ENCODE assay signal across 24 cellular contexts in genomic region chr1:6097117-6097595, GRCh38. TPM values are rescaled to one million over a fixed set of nuclear protein-coding genes. Genes with fewer than 3 reads are reported as not detected.
DNase-seq lines count a peak whose midpoint lies in the region; ATAC-seq and TF ChIP-seq lines count a peak whose summit lies in the region.
"Had no signal": no experiment of that assay in that cellular context is flagged by ENCODE, and none has a peak within 500 bp of the region (broad histone marks: within the 10 kb centered on the region; RNA-seq: fewer than 3 reads in every experiment).

No MANE protein-coding gene starts in this region.

- no peaks in the 10 kb centered on the region for H3K9me3 Mint-ChIP-seq in activated naive CD8-positive, alpha-beta T cell (ENCODE audit: low read depth)
- no peaks in the 10 kb centered on the region for H3K9me3 Mint-ChIP-seq in activated naive CD8-positive, alpha-beta T cell treated with anti-CD3 and anti-CD28 coated beads for 36 hours
- no peaks in the 10 kb centered on the region for H3K9me3 Mint-ChIP-seq in IgD-negative memory B cell
- H3K9me3 Mint-ChIP-seq in central memory CD8-positive, alpha-beta T cell = no peaks in the 10 kb centered on the region
- no peaks in the 10 kb centered on the region for H3K9me3 Mint-ChIP-seq in effector memory CD8-positive, alpha-beta T cell
- H3K9me3 Mint-ChIP-seq: CD8-positive, alpha-beta T cell; naive thymus-derived CD8-positive, alpha-beta T cell had no signal

- H3K4me3 Mint-ChIP-seq in activated naive CD8-positive, alpha-beta T cell = no peak overlapping the region
- no peak overlapping the region for H3K4me3 Mint-ChIP-seq in activated naive CD8-positive, alpha-beta T cell treated with anti-CD3 and anti-CD28 coated beads for 36 hours
- H3K4me3 Mint-ChIP-seq in IgD-negative memory B cell = no peak overlapping the region
- no peak overlapping the region for H3K4me3 Mint-ChIP-seq in central memory CD8-positive, alpha-beta T cell
- H3K4me3 Mint-ChIP-seq in effector memory CD8-positive, alpha-beta T cell = no peak overlapping the region
- H3K4me3 Mint-ChIP-seq: CD8-positive, alpha-beta T cell; naive thymus-derived CD8-positive, alpha-beta T cell had no signal

- H3K4me3 ChIP-seq in spleen = no peak overlapping the region
- H3K4me3 ChIP-seq: GM23248, heart right ventricle, SJCRH30, thoracic aorta had no signal

- peaks cover 0 to 78% (median 51%) of the 10 kb centered on the region in 6 donors for H3K36me3 ChIP-seq in spleen
- H3K36me3 ChIP-seq: SJCRH30, thoracic aorta had no signal

- no peak for DNase-seq in activated naive CD8-positive, alpha-beta T cell treated with anti-CD3 and anti-CD28 coated beads for 36 hours
- DNase-seq in central memory CD8-positive, alpha-beta T cell (ENCODE audit: low spot score in 2 of 2) = no peak
- DNase-seq in spleen (peak; percentile 51), iPS-NIHi7 (ENCODE audit: extremely low spot score) (no peak)
- no peak for DNase-seq in effector memory CD8-positive, alpha-beta T cell
- DNase-seq: activated CD4-positive, alpha-beta T cell treated with anti-CD3 and anti-CD28 coated beads, Interleukin-2, amount 50 U/mL, for 1 hour; activated CD4-positive, CD25-positive, alpha-beta regulatory T cell; activated CD8-positive, alpha-beta memory T cell treated with anti-CD3 and anti-CD28 coated beads, Interleukin-2, amount 50 U/mL, for 4 hours; CD8-positive, alpha-beta T cell; central memory CD4-positive, alpha-beta T cell; foreskin melanocyte; kidney glomerular epithelial cell; NCI-H1092; NCI-H1694 treated with DMSO at 0.1 percent for 48 hours; NCI-H82; SJCRH30; stimulated activated naive CD4-positive, alpha-beta T cell treated with Interleukin-2 at 50 U/mL for 16 hours had no signal

- no peaks in the 10 kb centered on the region for H3K9me3 ChIP-seq in spleen
- H3K9me3 ChIP-seq: heart right ventricle, SJCRH30, thoracic aorta had no signal

- H3K27ac Mint-ChIP-seq in activated naive CD8-positive, alpha-beta T cell = peak overlapping the region; percentile 64
- H3K27ac Mint-ChIP-seq in activated naive CD8-positive, alpha-beta T cell treated with anti-CD3 and anti-CD28 coated beads for 36 hours = no peak overlapping the region
- H3K27ac Mint-ChIP-seq in IgD-negative memory B cell = peak overlapping the region in 2 of 3 donors; percentile 41 to 56
- H3K27ac Mint-ChIP-seq in central memory CD8-positive, alpha-beta T cell (ENCODE audit: low read depth) = peak overlapping the region; percentile 83
- no peak overlapping the region for H3K27ac Mint-ChIP-seq in effector memory CD8-positive, alpha-beta T cell
- H3K27ac Mint-ChIP-seq: CD8-positive, alpha-beta T cell had no signal

- peaks cover 0 to 31% (median 0%) of the 10 kb centered on the region in 7 donors for H3K27me3 ChIP-seq in spleen (replicated peaks in 1 of 7)

- no peak for TF ChIP-seq CTCF in spleen (IDR thresholded peaks at IDR 0.05 in 8 of 11, conservative IDR thresholded peaks at IDR 0.05 in 3 of 11)

- H3K4me1 Mint-ChIP-seq in activated naive CD8-positive, alpha-beta T cell (ENCODE audit: low read depth) = peaks cover 5% of the 10 kb centered on the region
- peaks cover 4% of the 10 kb centered on the region for H3K4me1 Mint-ChIP-seq in activated naive CD8-positive, alpha-beta T cell treated with anti-CD3 and anti-CD28 coated beads for 36 hours
- H3K4me1 Mint-ChIP-seq in IgD-negative memory B cell = peaks cover 0 to 4% (median 0%) of the 10 kb centered on the region in 3 donors
- H3K4me1 Mint-ChIP-seq in central memory CD8-positive, alpha-beta T cell = peaks cover 27% of the 10 kb centered on the region
- H3K4me1 Mint-ChIP-seq in effector memory CD8-positive, alpha-beta T cell (ENCODE audit: low read depth in 2 of 2) = peaks cover 8 to 15% of the 10 kb centered on the region in 2 donors

- no peaks in the 10 kb centered on the region for H3K27me3 Mint-ChIP-seq in activated naive CD8-positive, alpha-beta T cell
- peaks cover 3% of the 10 kb centered on the region for H3K27me3 Mint-ChIP-seq in activated naive CD8-positive, alpha-beta T cell treated with anti-CD3 and anti-CD28 coated beads for 36 hours
- no peaks in the 10 kb centered on the region for H3K27me3 Mint-ChIP-seq in IgD-negative memory B cell
- H3K27me3 Mint-ChIP-seq in central memory CD8-positive, alpha-beta T cell = no peaks in the 10 kb centered on the region
- H3K27me3 Mint-ChIP-seq in effector memory CD8-positive, alpha-beta T cell = no peaks in the 10 kb centered on the region
- H3K27me3 Mint-ChIP-seq: naive thymus-derived CD8-positive, alpha-beta T cell had no signal

- H3K4me1 ChIP-seq in spleen = peaks cover 0 to 19% (median 0%) of the 10 kb centered on the region in 6 donors
- H3K4me1 ChIP-seq: SJCRH30 had no signal

- no peak overlapping the region for H3K27ac ChIP-seq in spleen
- H3K27ac ChIP-seq: GM23248, SJCRH30, thoracic aorta had no signal

- no peak for TF ChIP-seq POLR2A in spleen (IDR thresholded peaks at IDR 0.05)

- 92 to 96% (median 93%) methylated on average over 13 to 15 of the region's 15 CpGs for WGBS in spleen, 5 donors

- H3K36me3 Mint-ChIP-seq in activated naive CD8-positive, alpha-beta T cell = peaks cover 2% of the 10 kb centered on the region
- H3K36me3 Mint-ChIP-seq in activated naive CD8-positive, alpha-beta T cell treated with anti-CD3 and anti-CD28 coated beads for 36 hours = peaks cover 7% of the 10 kb centered on the region
- H3K36me3 Mint-ChIP-seq in IgD-negative memory B cell = peaks cover 3% of the 10 kb centered on the region
- peaks cover 19% of the 10 kb centered on the region for H3K36me3 Mint-ChIP-seq in central memory CD8-positive, alpha-beta T cell (ENCODE audit: insufficient read depth)
- peaks cover 33% of the 10 kb centered on the region for H3K36me3 Mint-ChIP-seq in effector memory CD8-positive, alpha-beta T cell (ENCODE audit: insufficient read depth)

- ATAC-seq in central memory CD8-positive, alpha-beta T cell (replicated peaks; ENCODE audit: extremely low read depth, poor library complexity, severe bottlenecking) = no peak
- no peak for ATAC-seq in GM19324 (IDR thresholded peaks at IDR 0.05; ENCODE audit: low FRiP score, unreplicated experiment)
- no peak for ATAC-seq in effector memory CD8-positive, alpha-beta T cell (replicated peaks)
- ATAC-seq: CD8-positive, alpha-beta T cell; naive thymus-derived CD8-positive, alpha-beta T cell had no signal

- intact Hi-C loops in spleen (cut with DNase I; ENCODE audit: low total_unique reads) = no loop called here

RNA-seq across cellular contexts. Expression of gene KCNAB2, which starts 51.5 kb away (rescaled TPM):
- 100 to 1,000 TPM; 209 to 218 TPM for total RNA-seq in activated naive CD8-positive, alpha-beta T cell treated with anti-CD3 and anti-CD28 coated beads for 36 hours
- polyA plus RNA-seq in IgD-negative memory B cell (20.4 TPM), spleen (10 to 100 TPM; 23.2 to 51.5 (median 23.9) TPM)
- total RNA-seq in spleen = 100 to 1,000 TPM in 4 of 7 donors, 10 to 100 TPM in 3; 80.3 to 135 (median 109) TPM

Comparison
In these comparisons a context has a peak if more than half of its experiments do, and no peak if none do; other contexts are left out.
1. H3K27ac Mint-ChIP-seq: peak in activated naive CD8-positive, alpha-beta T cell (single experiment), IgD-negative memory B cell (2 of 3) and central memory CD8-positive, alpha-beta T cell (single experiment); none in activated naive CD8-positive, alpha-beta T cell treated with anti-CD3 and anti-CD28 coated beads for 36 hours (single experiment) and effector memory CD8-positive, alpha-beta T cell (0 of 2).